ENCODE assay signal across 8 cellular contexts in genomic region chr22:31488988-31489617, GRCh38. TPM values are rescaled to one million over a fixed set of nuclear protein-coding genes. Genes with fewer than 3 reads are reported as not detected.
DNase-seq lines count a peak whose midpoint lies in the region; ATAC-seq, FAIRE-seq and TF ChIP-seq lines count a peak whose summit lies in the region.

No MANE protein-coding gene starts in this region.

- no peak for TF ChIP-seq RAD21 in HepG2 (CRISPR knock-in tag; IDR thresholded peaks at IDR 0.05)

- in situ Hi-C loops in HepG2 (cut with HindIII; ENCODE audit: extremely low pct_ligation_motif_present, low pct_unique_long_range_greater_than_20kb), result no loop called here

- H3K4me2 ChIP-seq in HepG2 (ENCODE audit: low read depth, low read length), result peak overlapping the region; percentile 77

- CTCF ChIA-PET in HepG2 (lab: Yijun Ruan, JAX; ENCODE audit: low intra/inter-chr PET ratio, low total read pairs), result no interaction called here

- WGBS in HepG2 (ENCODE audit: low lambda C conversion rate), result 0% methylated on average over 14 of the region's 61 CpGs

- no peaks in the 10 kb centered on the region for H3K27me3 ChIP-seq in HepG2 (ENCODE audit: control insufficient read depth in 1 of 2, insufficient read depth in 2 of 2, low read length in 2 of 2)

- FAIRE-seq in HepG2 (lab: Jason Lieb, UNC), result no peak

- intact Hi-C loops in HepG2 (cut with micrococcal nuclease; ENCODE audit: unreplicated experiment), result no loop called here

- TF ChIP-seq EP300 in HepG2 (IDR thresholded peaks at IDR 0.05; ENCODE audit: low read depth in 2 of 2, low read length in 2 of 2) (no peak), HepG2 (CRISPR knock-in tag; IDR thresholded peaks at IDR 0.05; ENCODE audit: borderline replicate concordance) (no peak)

- H4K20me1 ChIP-seq in HepG2 (ENCODE audit: insufficient read depth, low read length), result no peaks in the 10 kb centered on the region

- POLR2A ChIA-PET in HepG2 (lab: Yijun Ruan, JAX), result interaction anchor here (1.2 kb wide), 1 partner anchor 90 kb away, joined by 4 read pairs; the partner anchor contains the start of gene DRG1

- no TSS peak for BruUV-seq in HepG2 (replicated peaks; lab: Mats Ljungman, UMichigan)

- H3K4me3 ChIP-seq in coronary artery (peak overlapping the region; percentile 97), HepG2 (replicated peaks in 1 of 3; ENCODE audit: insufficient read depth in 1 of 3, low read depth in 2 of 3, low read length in 3 of 3) (peak overlapping the region; percentile 73 to 97 (median 79))

- DNase-seq in AG08395 (ENCODE audit: low spot score), result peak; percentile 48
- DNase-seq in coronary artery (ENCODE audit: low spot score), result peak; percentile 74
- DNase-seq in HepG2 (ENCODE audit: low spot score), result no peak
- DNase-seq in stimulated activated CD8-positive, alpha-beta memory T cell treated with anti-CD3 and anti-CD28 coated beads, Interleukin-2, amount 100 ng/mL, for 48 hours (ENCODE audit: low read depth in 2 of 2), result peak; percentile 23 to 36
- no peak for DNase-seq in OCI-M2 (lab: John Stamatoyannopoulos, UW; ENCODE audit: unreplicated experiment)

- no peak for TF ChIP-seq POLR2A in HepG2 (IDR thresholded peaks at IDR 0.05; ENCODE audit: insufficient read depth in 1 of 2, low read depth in 2 of 2, low read length in 2 of 2)

- peaks cover 44% of the 10 kb centered on the region for H3K4me1 ChIP-seq in HepG2 (ENCODE audit: insufficient read depth, low read length)

- peaks cover 1 to 14% of the 10 kb centered on the region in 2 experiments; a peak in 3 of 5 replicates for H3K36me3 ChIP-seq in HepG2 (replicated peaks in 1 of 2; ENCODE audit: control insufficient read depth in 1 of 2, insufficient read depth in 2 of 2, low read length in 2 of 2)

- ATAC-seq in GM18520 (IDR thresholded peaks at IDR 0.05; ENCODE audit: unreplicated experiment), result peak; percentile 8
- peak; percentile 29 for ATAC-seq in HG03432 (IDR thresholded peaks at IDR 0.05; ENCODE audit: unreplicated experiment)
- ATAC-seq in HepG2, result peak; percentile 60

- H3K79me2 ChIP-seq in HepG2 (ENCODE audit: insufficient read depth, low read length), result peaks cover 33% of the 10 kb centered on the region

- no peaks in the 10 kb centered on the region for H3K9me3 ChIP-seq in HepG2 (ENCODE audit: low read length)

- peak overlapping the region; percentile 92 for H3K9ac ChIP-seq in HepG2 (ENCODE audit: insufficient read depth, low read depth, low read length)

- TF ChIP-seq CTCF in VCaP (conservative IDR thresholded peaks at IDR 0.05) (no peak; the same call in 1 of the 2 replicates), coronary artery (IDR thresholded peaks at IDR 0.05) (no peak), HepG2 (CRISPR knock-in tag; IDR thresholded peaks at IDR 0.05) (peak; percentile 43)

- H3K27ac ChIP-seq in VCaP (peak overlapping the region; percentile 95), coronary artery (peak overlapping the region; percentile 86 to 97), HepG2 (ENCODE audit: extremely low read length, insufficient read depth, low read length) (peak overlapping the region; percentile 89)

- no peak overlapping the region for H2AFZ ChIP-seq in HepG2 (ENCODE audit: low read length)

TF ChIP-seq in HepG2, 621 proteins besides CTCF, POLR2A, EP300 and RAD21 (continues in another document):
- TF ChIP-seq DMAP1 (CRISPR knock-in tag; IDR thresholded peaks at IDR 0.05) (peak; percentile 19; the same call in 1 of the 2 replicates), ZFX (CRISPR knock-in tag; IDR thresholded peaks at IDR 0.05; ENCODE audit: low read depth) (peak; percentile 43), ZNF800 (CRISPR knock-in tag; IDR thresholded peaks at IDR 0.05) (peak; percentile 70; the same call in 1 of the 2 replicates), ZNF772 (CRISPR knock-in tag; IDR thresholded peaks at IDR 0.05) (no peak), EZH2 (conservative IDR thresholded peaks at IDR 0.05; ENCODE audit: low read depth, low read length) (no peak), ELF4 (CRISPR knock-in tag; IDR thresholded peaks at IDR 0.05; ENCODE audit: borderline replicate concordance) (no peak), ZNF770 (CRISPR knock-in tag; IDR thresholded peaks at IDR 0.05) (0 out of 2 replicates have a peak, but pooled peaks have one; percentile 11), SAP130 (CRISPR knock-in tag; IDR thresholded peaks at IDR 0.05; ENCODE audit: low read depth) (peak; percentile 48)

RNA-seq across cellular contexts. Expression of gene EIF4ENIF1, which starts 0.5 kb away (rescaled TPM):
- 12.3 and 14.0 TPM in 2 replicates for total RNA-seq in HepG2 (2016; rRNA removed; fragmentation: Illumina TruSeq; extraction: Trizol)
- 7.3 TPM in 2 replicates for total RNA-seq in HepG2 (2016; cell fraction: cytosol; rRNA removed; fragmentation: Illumina TruSeq; extraction: Trizol; ENCODE audit: low read depth)
- 9.2 and 11.4 TPM in 2 replicates for total RNA-seq in HepG2 (2016; cell fraction: insoluble cytoplasmic fraction; rRNA removed; fragmentation: Illumina TruSeq; extraction: Trizol)
- 8.2 and 8.4 TPM in 2 replicates for total RNA-seq in HepG2 (2016; cell fraction: membrane; rRNA removed; fragmentation: Illumina TruSeq; extraction: Trizol)
- 14.1 and 16.0 TPM in 2 replicates for total RNA-seq in HepG2 (2016; cell fraction: nucleus; rRNA removed; fragmentation: Illumina TruSeq; extraction: Trizol)
- polyA plus RNA-seq in HepG2 (2011; rRNA removed), result 11.9 and 15.1 TPM in 2 replicates
- 9.5 and 9.7 TPM in 2 replicates for polyA plus RNA-seq in HepG2 (2011; cell fraction: cytosol; rRNA removed)
- 18.6 and 26.1 TPM in 2 replicates for polyA plus RNA-seq in HepG2 (2011; cell fraction: nucleus; rRNA removed)
- polyA plus RNA-seq in HepG2 (2012), result 13.8 and 16.8 TPM in 2 replicates
- polyA plus RNA-seq in HepG2 (2016; cell fraction: cytosol; fragmentation: Illumina TruSeq; extraction: Trizol; ENCODE audit: low read depth), result 2.1 and 2.2 TPM in 2 replicates
- polyA plus RNA-seq in HepG2 (2016; cell fraction: insoluble cytoplasmic fraction; fragmentation: Illumina TruSeq; extraction: Trizol; ENCODE audit: low read depth), result 14.9 and 16.1 TPM in 2 replicates
- polyA plus RNA-seq in HepG2 (2016; cell fraction: membrane; fragmentation: Illumina TruSeq; extraction: Trizol; ENCODE audit: low read depth), result 4.8 and 5.1 TPM in 2 replicates
- polyA plus RNA-seq in HepG2 (2016; cell fraction: nucleus; fragmentation: Illumina TruSeq; extraction: Trizol; ENCODE audit: insufficient read depth, low read depth), result 39.1 and 47.3 TPM in 2 replicates
- 22.1 and 23.5 TPM in 2 replicates for polyA minus RNA-seq in HepG2 (2011; rRNA and poly(A)+ RNA removed; ENCODE audit: low replicate concordance)
- 10.5 and 14.5 TPM in 2 replicates for polyA minus RNA-seq in HepG2 (2011; cell fraction: cytosol; rRNA and poly(A)+ RNA removed)
- polyA minus RNA-seq in HepG2 (2011; cell fraction: nucleus; rRNA and poly(A)+ RNA removed), result 26.1 and 28.6 TPM in 2 replicates

RNA-seq across cellular contexts. Expression of gene SFI1, which starts 7.2 kb away (rescaled TPM):
- 6.2 and 20.5 TPM in 2 replicates for total RNA-seq in HepG2 (2016; rRNA removed; fragmentation: Illumina TruSeq; extraction: Trizol)
- total RNA-seq in HepG2 (2016; cell fraction: cytosol; rRNA removed; fragmentation: Illumina TruSeq; extraction: Trizol; ENCODE audit: low read depth), result 12.0 and 12.8 TPM in 2 replicates
- 5.1 and 23.0 TPM in 2 replicates for total RNA-seq in HepG2 (2016; cell fraction: insoluble cytoplasmic fraction; rRNA removed; fragmentation: Illumina TruSeq; extraction: Trizol)
- 9.4 and 10.5 TPM in 2 replicates for total RNA-seq in HepG2 (2016; cell fraction: membrane; rRNA removed; fragmentation: Illumina TruSeq; extraction: Trizol)
- total RNA-seq in HepG2 (2016; cell fraction: nucleus; rRNA removed; fragmentation: Illumina TruSeq; extraction: Trizol), result 29.9 and 34.8 TPM in 2 replicates
- polyA plus RNA-seq in HepG2 (2011; rRNA removed), result 40.1 and 47.1 TPM in 2 replicates
- polyA plus RNA-seq in HepG2 (2011; cell fraction: cytosol; rRNA removed), result 10.2 and 16.0 TPM in 2 replicates
- 348 and 418 TPM in 2 replicates for polyA plus RNA-seq in HepG2 (2011; cell fraction: nucleus; rRNA removed)
- 24.6 and 25.8 TPM in 2 replicates for polyA plus RNA-seq in HepG2 (2012)
- 1.7 and 2.7 TPM in 2 replicates for polyA plus RNA-seq in HepG2 (2016; cell fraction: cytosol; fragmentation: Illumina TruSeq; extraction: Trizol; ENCODE audit: low read depth)
- polyA plus RNA-seq in HepG2 (2016; cell fraction: insoluble cytoplasmic fraction; fragmentation: Illumina TruSeq; extraction: Trizol; ENCODE audit: low read depth), result 4.5 and 5.0 TPM in 2 replicates
- polyA plus RNA-seq in HepG2 (2016; cell fraction: membrane; fragmentation: Illumina TruSeq; extraction: Trizol; ENCODE audit: low read depth), result 3.1 and 3.2 TPM in 2 replicates
- polyA plus RNA-seq in HepG2 (2016; cell fraction: nucleus; fragmentation: Illumina TruSeq; extraction: Trizol; ENCODE audit: insufficient read depth, low read depth), result 84.2 and 91.0 TPM in 2 replicates
- polyA minus RNA-seq in HepG2 (2011; rRNA and poly(A)+ RNA removed; ENCODE audit: low replicate concordance), result 27.1 and 44.8 TPM in 2 replicates
- 6.7 and 7.4 TPM in 2 replicates for polyA minus RNA-seq in HepG2 (2011; cell fraction: cytosol; rRNA and poly(A)+ RNA removed)
- 93.3 and 102 TPM in 2 replicates for polyA minus RNA-seq in HepG2 (2011; cell fraction: nucleus; rRNA and poly(A)+ RNA removed)

Comparison
In these comparisons a context has a peak if more than half of its experiments do, and no peak if none do; other contexts are left out.
1. DNase-seq: peak in AG08395 (single experiment), coronary artery (single experiment) and stimulated activated CD8-positive, alpha-beta memory T cell treated with anti-CD3 and anti-CD28 coated beads, Interleukin-2, amount 100 ng/mL, for 48 hours (2 of 2); none in HepG2 (single experiment) and OCI-M2 (single experiment).
2. ATAC-seq: peak in every context shown above with its lines; median percentile 60 in HepG2; 29 in HG03432; 8 in GM18520.
3. Peak in every context shown above with its lines, with median percentiles within 50 percentile points of each other: H3K27ac ChIP-seq.